In genomic region chr11:120334894-120335462, GRCh38 we compare ENCODE assay signal across 8 cellular contexts. TPM values are rescaled to one million over a fixed set of nuclear protein-coding genes. Genes with fewer than 3 reads are reported as not detected.
DNase-seq lines count a peak whose midpoint lies in the region; ATAC-seq, FAIRE-seq and TF ChIP-seq lines count a peak whose summit lies in the region.

No MANE protein-coding gene starts in this region.

- H3K4me3 ChIP-seq in A549: peak overlapping the region; percentile 64
- H3K4me3 ChIP-seq in iPS-20b (ENCODE audit: low read length): peak overlapping the region; percentile 97
- peak overlapping the region; percentile 96 for H3K4me3 ChIP-seq in skeletal muscle satellite cell (ENCODE audit: low read length)

- DNase-seq in A549 (ENCODE audit: low read depth in 1 of 2, low spot score in 1 of 2) (peak; percentile 40 to 76), GM13976 (ENCODE audit: low spot score) (peak; percentile 66), NCI-H1694 treated with DMSO at 0.1 percent for 48 hours (lab: John Stamatoyannopoulos, UW) (peak; percentile 61), T-cell (peak in 28 of 34 experiments; percentile 11 to 65 (median 42)), MCF 10A (ENCODE audit: unreplicated experiment) (peak; percentile 81)

- H3K27ac Mint-ChIP-seq in T-cell: no peak overlapping the region
- H3K27ac Mint-ChIP-seq in MCF 10A (ENCODE audit: low read depth, unreplicated experiment): no peak overlapping the region

- TF ChIP-seq POLR2A in A549 (IDR thresholded peaks at IDR 0.05; ENCODE audit: low read length): no peak

- POLR2A ChIA-PET in A549 (lab: Yijun Ruan, JAX) (interaction anchor here (2.4 to 3.3 kb wide), 2 partner anchors 66 to 97 kb away, joined by 16 read pairs; no protein-coding TSS in a partner anchor), T-cell (lab: Charles Lee) (interaction anchor here in 1 of 2 donors (0.6 kb wide), 1 partner anchor 13 kb away, joined by 4 read pairs; no protein-coding TSS in a partner anchor), MCF 10A (lab: Yijun Ruan, JAX) (interaction anchor here (0.5 to 6.1 kb wide), 29 partner anchors 8 to 1126 kb away, joined by 3 to 128 read pairs (median 6); partner anchors contain the start of genes TLCD5 and TRIM29)

- H3K36me3 Mint-ChIP-seq in T-cell (no peaks in the 10 kb centered on the region), MCF 10A (ENCODE audit: insufficient read depth, unreplicated experiment) (peaks cover 5% of the 10 kb centered on the region)

- H3K9me3 ChIP-seq in A549: no peaks in the 10 kb centered on the region
- H3K9me3 ChIP-seq in iPS-20b (ENCODE audit: insufficient read depth, low read depth, low read length): no peaks in the 10 kb centered on the region
- H3K9me3 ChIP-seq in skeletal muscle satellite cell (replicated peaks; ENCODE audit: low read length): no peaks in the 10 kb centered on the region

- H3K9me3 Mint-ChIP-seq in T-cell (no peaks in the 10 kb centered on the region), MCF 10A (ENCODE audit: unreplicated experiment) (no peaks in the 10 kb centered on the region)

- H3K36me3 ChIP-seq in iPS-20b (ENCODE audit: insufficient read depth, low read depth, low read length) (peaks cover 18% of the 10 kb centered on the region), skeletal muscle satellite cell (ENCODE audit: insufficient read depth, low read length) (peaks cover 7% of the 10 kb centered on the region)

- H3K4me2 ChIP-seq in A549 (peak overlapping the region; percentile 96), skeletal muscle satellite cell (ENCODE audit: low read length) (peak overlapping the region; percentile 82)

- peaks cover 42 to 51% of the 10 kb centered on the region in 2 donors for H3K27me3 Mint-ChIP-seq in T-cell
- no peaks in the 10 kb centered on the region for H3K27me3 Mint-ChIP-seq in MCF 10A (ENCODE audit: insufficient read depth, unreplicated experiment)

- in situ Hi-C loops in GM13976 (cut with MboI; ENCODE audit: low sequenced_read_pairs, unreplicated experiment): no loop called here

- H3K4me1 ChIP-seq in A549: peaks cover 49% of the 10 kb centered on the region
- peaks cover 8% of the 10 kb centered on the region for H3K4me1 ChIP-seq in iPS-20b (ENCODE audit: insufficient read depth, low read length)
- H3K4me1 ChIP-seq in skeletal muscle satellite cell (ENCODE audit: control insufficient read depth, insufficient read depth, low read length): peaks cover 50% of the 10 kb centered on the region

- H3K9ac ChIP-seq in iPS-20b (ENCODE audit: low read depth, low read length) (peak overlapping the region; percentile 77; the same call in 1 of the 2 replicates), skeletal muscle satellite cell (ENCODE audit: low read depth, low read length) (peak overlapping the region; percentile 94)

- intact Hi-C loops in MCF 10A (cut with micrococcal nuclease): loop anchor here (1.0 to 5.0 kb wide), 3 partner anchors 97 to 1257 kb away; no protein-coding TSS in a partner anchor

- H3K4me3 Mint-ChIP-seq in T-cell (peak overlapping the region; percentile 51 to 78 (median 62)), MCF 10A (ENCODE audit: unreplicated experiment) (peak overlapping the region; percentile 94)

- ATAC-seq in A549 (peak in 1 of 2 experiments; percentile 22; a peak in 1 of 6 replicates), T-cell (replicated peaks in 1 of 4) (peak in 3 of 4 experiments; percentile 33 to 45 (median 44)), HG03571 (IDR thresholded peaks at IDR 0.05; ENCODE audit: unreplicated experiment) (no peak)

- no peak for TF ChIP-seq EP300 in A549 (IDR thresholded peaks at IDR 0.05)

- CTCF ChIA-PET in A549 (lab: Yijun Ruan, JAX): interaction anchor here (0.6 to 2.4 kb wide), 22 partner anchors 9 to 855 kb away, joined by 3 to 13 read pairs (median 4); no protein-coding TSS in a partner anchor
- CTCF ChIA-PET in T-cell (lab: Charles Lee): interaction anchor here (0.6 to 2.2 kb wide), 19 partner anchors 8 to 940 kb away, joined by 3 to 15 read pairs (median 3); no protein-coding TSS in a partner anchor
- CTCF ChIA-PET in MCF 10A (lab: Yijun Ruan, JAX): interaction anchor here (0.6 to 4.7 kb wide), 36 partner anchors 12 to 641 kb away, joined by 3 to 23 read pairs (median 3); no protein-coding TSS in a partner anchor

- BruUV-seq in MCF 10A (replicated peaks; lab: Mats Ljungman, UMichigan): no TSS peak

- peak overlapping the region; percentile 84 to 100 for H3K27ac ChIP-seq in A549
- no peak overlapping the region for H3K27ac ChIP-seq in iPS-20b (ENCODE audit: low read length)

- TF ChIP-seq RAD21 in A549 (conservative IDR thresholded peaks at IDR 0.05 in 1 of 2, IDR thresholded peaks at IDR 0.05 in 1 of 2): peak; percentile 48 to 60; a peak in 4 of 5 replicates

- 2% methylated on average over 8 of the region's 8 CpGs for WGBS in A549 (ENCODE audit: missing lambda C conversion rate)

- H3K4me1 Mint-ChIP-seq in T-cell: peaks cover 26 to 36% (median 34%) of the 10 kb centered on the region in 3 donors
- peaks cover 49% of the 10 kb centered on the region for H3K4me1 Mint-ChIP-seq in MCF 10A (ENCODE audit: insufficient read depth, unreplicated experiment)

- no peak for FAIRE-seq in A549 (lab: Jason Lieb, UNC)

- H3K27me3 ChIP-seq in iPS-20b (ENCODE audit: insufficient read depth, low read length): no peaks in the 10 kb centered on the region
- H3K27me3 ChIP-seq in skeletal muscle satellite cell (ENCODE audit: control insufficient read depth, insufficient read depth, low read length): no peaks in the 10 kb centered on the region

- TF ChIP-seq CTCF in A549 (IDR thresholded peaks at IDR 0.05) (peak; percentile 57), GM13976 (IDR thresholded peaks at IDR 0.05; ENCODE audit: borderline replicate concordance, control extremely low read depth, extremely low read depth, insufficient read depth, missing control alignments) (peak; percentile 52), MCF 10A (IDR thresholded peaks at IDR 0.05; ENCODE audit: unreplicated experiment) (peak; percentile 39)

TF ChIP-seq in A549, 52 proteins besides CTCF, POLR2A, EP300 and RAD21:
- TF ChIP-seq ZNF302 (CRISPR knock-in tag; IDR thresholded peaks at IDR 0.05): no peak
- peak; percentile 47; the same call in 2 of the 3 replicates for TF ChIP-seq SMC3 (IDR thresholded peaks at IDR 0.05)
- TF ChIP-seq CEBPB (IDR thresholded peaks at IDR 0.05): peak; percentile 22; a peak in 2 of 4 replicates

RNA-seq across cellular contexts. Expression of gene ARHGEF12, which starts 1.2 kb away (rescaled TPM):
- polyA plus RNA-seq in A549 (2011; rRNA removed) (27.2 and 31.5 TPM in 2 replicates), A549 (2017; fragmentation: RNase III; extraction: RNeasy Plus Mini Kit Qiagen cat#74134 plus additional on column Dnase treatment) (16.4 to 18.0 TPM (median 16.7 TPM) in 3 replicates)
- polyA plus RNA-seq in A549 (2012; cell fraction: cytosol; rRNA removed): 4.0 and 4.9 TPM in 2 replicates
- 2.7 and 4.8 TPM in 2 replicates for polyA plus RNA-seq in A549 (2012; cell fraction: nucleus; rRNA removed)
- 48.9 and 49.8 TPM in 2 replicates for polyA minus RNA-seq in A549 (2011; rRNA and poly(A)+ RNA removed)
- total RNA-seq in T-cell (10 to 100 TPM in 2 of 5 donors, 1 to 10 TPM in 3; 4.8 to 12.8 (median 8.0) TPM), MCF 10A (2022) (61.2 and 62.8 TPM in 2 replicates)
- total RNA-seq in skeletal muscle satellite cell (2012; rRNA removed): 43.0 and 53.2 TPM in 2 replicates

RNA-seq across cellular contexts. Expression of gene TLCD5, which starts 9.9 kb away (rescaled TPM):
- polyA plus RNA-seq in A549 (2011; rRNA removed) (12.9 TPM in 2 replicates), A549 (2017; fragmentation: RNase III; extraction: RNeasy Plus Mini Kit Qiagen cat#74134 plus additional on column Dnase treatment) (5.8 to 6.1 TPM (median 6.0 TPM) in 3 replicates)
- 5.0 and 5.3 TPM in 2 replicates for polyA plus RNA-seq in A549 (2012; cell fraction: cytosol; rRNA removed)
- 3.8 and 8.8 TPM in 2 replicates for polyA plus RNA-seq in A549 (2012; cell fraction: nucleus; rRNA removed)
- polyA minus RNA-seq in A549 (2011; rRNA and poly(A)+ RNA removed): 9.5 and 10.1 TPM in 2 replicates
- total RNA-seq in T-cell (under 1 TPM in 3 of 5 donors, not detected in 2; 0.39 to 0.73 (median 0.61) TPM), MCF 10A (2022) (9.6 and 13.0 TPM in 2 replicates)
- 7.0 and 7.4 TPM in 2 replicates for total RNA-seq in skeletal muscle satellite cell (2012; rRNA removed)
